ENCODE assay signal across 28 cellular contexts in the genomic region with DNA sequence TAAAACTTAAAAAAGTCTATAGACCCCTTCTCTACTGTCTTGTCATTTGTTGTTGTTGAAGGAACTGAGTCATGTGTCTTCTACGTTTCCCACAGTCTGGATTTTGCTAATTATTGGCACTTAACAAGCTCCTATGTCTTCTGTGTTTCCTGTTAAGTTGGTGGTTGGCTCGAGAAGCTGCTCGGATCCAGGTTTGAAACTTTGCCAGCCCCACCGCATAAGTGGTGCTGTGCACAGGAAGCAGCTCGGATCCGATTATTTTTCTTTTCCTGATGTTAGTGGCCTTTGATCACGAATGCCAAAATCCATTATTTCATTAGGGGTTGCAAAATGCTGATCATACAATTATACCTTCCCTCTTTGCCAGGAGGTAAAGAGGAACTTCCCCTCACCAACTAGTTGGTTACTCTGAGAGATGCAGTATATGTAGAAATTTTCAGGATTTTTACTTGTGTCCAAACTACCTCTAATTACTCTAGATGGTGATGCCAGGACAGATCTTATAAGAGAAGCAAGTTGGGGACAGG.
DNase-seq lines count a peak whose midpoint lies in the region; FAIRE-seq and TF ChIP-seq lines count a peak whose summit lies in the region.
"Had no signal": no experiment of that assay in that cellular context is flagged by ENCODE, and none has a peak within 500 bp of the region (broad histone marks: within the 10 kb centered on the region; RNA-seq: fewer than 3 reads in every experiment).

No MANE protein-coding gene starts in this region.

- in situ Hi-C loops in astrocyte of the spinal cord (cut with HindIII; ENCODE audit: low sequenced_read_pairs) = no loop called here

- no peak overlapping the region for H3K4me3 Mint-ChIP-seq in neural progenitor cell
- H3K4me3 Mint-ChIP-seq: activated naive CD4-positive, alpha-beta T cell treated with anti-CD3 and anti-CD28 coated beads for 36 hours; CD14-positive monocyte; central memory CD8-positive, alpha-beta T cell; mesothelial cell of epicardium; natural killer cell had no signal

- H3K9ac ChIP-seq in neural progenitor cell = no peak overlapping the region
- H3K9ac ChIP-seq: KMS-11 had no signal

- H3K36me3 ChIP-seq in neural progenitor cell = no peaks in the 10 kb centered on the region
- H3K36me3 ChIP-seq: pancreas, right lobe of liver, upper lobe of left lung had no signal

- no peak for TF ChIP-seq CTCF in astrocyte of the spinal cord (IDR thresholded peaks at IDR 0.05; ENCODE audit: low read depth, low read length)
- no peak for TF ChIP-seq CTCF in neural progenitor cell (IDR thresholded peaks at IDR 0.05)
- TF ChIP-seq CTCF in D721Med (IDR thresholded peaks at IDR 0.05; ENCODE audit: insufficient read depth, missing control alignments) = no peak

- H3K4me1 ChIP-seq in neural progenitor cell = no peaks in the 10 kb centered on the region
- H3K4me1 ChIP-seq: pancreas, right lobe of liver had no signal

- H2AFZ ChIP-seq in neural progenitor cell (replicated peaks) = no peak overlapping the region

- H3K79me2 ChIP-seq in neural progenitor cell (ENCODE audit: low read depth) = no peaks in the 10 kb centered on the region

- DNase-seq in NCI-H1105 treated with DMSO at 0.1 percent for 48 hours (lab: John Stamatoyannopoulos, UW) (peak; percentile 36), NCI-H1105 (lab: John Stamatoyannopoulos, UW) (no peak), NCI-H2029 (lab: John Stamatoyannopoulos, UW) (peak; percentile 77), astrocyte of the spinal cord (ENCODE audit: low read depth, low spot score) (peak; percentile 77), neural progenitor cell (ENCODE audit: low spot score) (no peak), SW480 (ENCODE audit: low spot score) (no peak), Ammon's horn (ENCODE audit: low spot score) (no peak), D721Med (ENCODE audit: insufficient read length, low spot score) (no peak)
- DNase-seq: activated CD8-positive, alpha-beta memory T cell treated with anti-CD3 and anti-CD28 coated beads for 24 hours; activated naive CD4-positive, alpha-beta T cell treated with anti-CD3 and anti-CD28 coated beads for 36 hours; activated T-cell treated with anti-CD3 and anti-CD28 coated beads, Interleukin-2, amount 50 U/mL, for 48 hours; amygdala; DMS 273 treated with DMSO at 0.1 percent for 48 hours; natural killer cell; NCI-H187 treated with DMSO at 0.1 percent for 48 hours; NCI-H446 treated with DMSO at 0.1 percent for 48 hours; pancreas; right lobe of liver; RPMI8226; stimulated activated CD4-positive, alpha-beta T cell treated with anti-CD3 and anti-CD28 coated beads, Interleukin-15, amount 100 ng/mL, for 24 hours; stimulated activated CD8-positive, alpha-beta memory T cell treated with anti-CD3 and anti-CD28 coated beads, Interleukin-4, amount 100 ng/mL, for 48 hours; upper lobe of left lung had no signal

- H3K27ac ChIP-seq in neural progenitor cell = no peak overlapping the region
- H3K27ac ChIP-seq: KMS-11, pancreas, right lobe of liver, upper lobe of left lung had no signal

- H3K36me3 Mint-ChIP-seq in neural progenitor cell = no peaks in the 10 kb centered on the region
- H3K36me3 Mint-ChIP-seq: CD14-positive monocyte, mesothelial cell of epicardium, natural killer cell had no signal

- FAIRE-seq in D721Med (lab: Jason Lieb, UNC) = no peak
- FAIRE-seq: A204.1, pancreas, TTC549 had no signal

- H3F3A ChIP-seq in neural progenitor cell (ENCODE audit: low read depth) = no peaks in the 10 kb centered on the region

- H3K4me2 ChIP-seq in neural progenitor cell = no peak overlapping the region
- H3K4me2 ChIP-seq: KMS-11 had no signal

- H3K4me1 Mint-ChIP-seq in neural progenitor cell = peaks cover 27% of the 10 kb centered on the region
- H3K4me1 Mint-ChIP-seq: CD14-positive monocyte; central memory CD8-positive, alpha-beta T cell; natural killer cell had no signal

- no peak overlapping the region for H3K4me3 ChIP-seq in astrocyte of the spinal cord (ENCODE audit: low read depth, low read length)
- H3K4me3 ChIP-seq in neural progenitor cell = no peak overlapping the region
- H3K4me3 ChIP-seq: pancreas, right lobe of liver, upper lobe of left lung had no signal

- peaks cover 7% of the 10 kb centered on the region for H3K27me3 Mint-ChIP-seq in neural progenitor cell (ENCODE audit: insufficient read depth, low read depth)

- H3K9me3 Mint-ChIP-seq in neural progenitor cell = no peaks in the 10 kb centered on the region
- H3K9me3 Mint-ChIP-seq: activated naive CD4-positive, alpha-beta T cell treated with anti-CD3 and anti-CD28 coated beads for 36 hours; mesothelial cell of epicardium had no signal

- H3K27me3 ChIP-seq in neural progenitor cell = no peaks in the 10 kb centered on the region
- H3K27me3 ChIP-seq: pancreas, right lobe of liver, upper lobe of left lung had no signal

- no peaks in the 10 kb centered on the region for H4K20me1 ChIP-seq in neural progenitor cell (ENCODE audit: low read depth)

- no peaks in the 10 kb centered on the region for H3K9me3 ChIP-seq in neural progenitor cell (ENCODE audit: low read depth)
- H3K9me3 ChIP-seq: pancreas, right lobe of liver, upper lobe of left lung had no signal

- peak overlapping the region; percentile 80 for H3K27ac Mint-ChIP-seq in neural progenitor cell
- H3K27ac Mint-ChIP-seq: activated naive CD4-positive, alpha-beta T cell treated with anti-CD3 and anti-CD28 coated beads for 36 hours; CD14-positive monocyte; mesothelial cell of epicardium; natural killer cell had no signal

Comparison
In these comparisons a context has a peak if more than half of its experiments do, and no peak if none do; other contexts are left out.
1. DNase-seq: peak in NCI-H1105 treated with DMSO at 0.1 percent for 48 hours (single experiment), NCI-H2029 (single experiment) and astrocyte of the spinal cord (single experiment); none in NCI-H1105 (single experiment), neural progenitor cell (single experiment), SW480 (single experiment), Ammon's horn (single experiment) and D721Med (single experiment).